Comparison of ENCODE assay signal across 9 cellular contexts in the genomic region with DNA sequence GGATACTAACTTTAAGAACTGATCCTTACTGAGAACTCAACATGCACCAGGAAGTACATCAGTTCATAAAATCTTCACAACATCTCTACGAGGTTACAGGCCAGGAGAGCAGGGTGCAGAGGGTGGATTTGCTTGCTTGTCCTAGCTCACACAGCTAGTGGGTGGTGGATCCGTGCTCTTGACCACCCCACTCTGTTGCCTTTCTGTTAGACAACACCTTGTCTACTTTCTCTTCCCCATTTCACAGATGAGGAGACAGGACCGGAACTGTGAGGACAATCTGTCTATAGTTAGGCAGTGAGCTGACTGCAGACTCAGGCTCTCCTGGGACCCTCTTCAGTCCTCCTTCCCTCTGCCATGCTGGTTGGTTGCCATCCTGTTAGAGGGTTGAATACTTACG.
A peak's percentile ranks its signal among the peaks of the same experiment; 100 is the strongest.
DNase-seq lines count a peak whose midpoint lies in the region; ATAC-seq lines count a peak whose summit lies in the region.
"Had no signal": no experiment of that assay in that cellular context is flagged by ENCODE, and none has a peak within 500 bp of the region (broad histone marks: within the 10 kb centered on the region; RNA-seq: fewer than 3 reads in every experiment).

No MANE protein-coding gene starts in this region.

- peak overlapping the region; percentile 93 for H3K27ac Mint-ChIP-seq in memory B cell
- H3K27ac Mint-ChIP-seq in activated naive CD4-positive, alpha-beta T cell treated with anti-CD3 and anti-CD28 coated beads, Interleukin-2, amount 50 U/mL, for 72 hours: no peak overlapping the region

- H3K27me3 Mint-ChIP-seq in memory B cell: no peaks in the 10 kb centered on the region

- peaks cover 45% of the 10 kb centered on the region for H3K4me1 Mint-ChIP-seq in memory B cell

- H3K36me3 Mint-ChIP-seq in memory B cell: no peaks in the 10 kb centered on the region
- no peaks in the 10 kb centered on the region for H3K36me3 Mint-ChIP-seq in activated naive CD4-positive, alpha-beta T cell treated with anti-CD3 and anti-CD28 coated beads, Interleukin-2, amount 50 U/mL, for 72 hours

- H3K4me3 Mint-ChIP-seq in memory B cell: peak overlapping the region; percentile 68

- DNase-seq in memory B cell (ENCODE audit: low spot score in 2 of 2) (peak; percentile 65 to 70), NCI-H1105 (lab: John Stamatoyannopoulos, UW) (no peak), NCI-H1417 treated with DMSO at 0.1 percent for 48 hours (lab: John Stamatoyannopoulos, UW) (no peak)
- no peak for DNase-seq in activated naive CD4-positive, alpha-beta T cell treated with anti-CD3 and anti-CD28 coated beads, Interleukin-2, amount 50 U/mL, for 72 hours (ENCODE audit: low spot score in 2 of 2)
- no peak for DNase-seq in activated CD8-positive, alpha-beta memory T cell treated with anti-CD3 and anti-CD28 coated beads, Interleukin-2, amount 50 U/mL, for 48 hours

- ATAC-seq in GM18498 (IDR thresholded peaks at IDR 0.05; ENCODE audit: unreplicated experiment) (peak; percentile 89), GM21576 (IDR thresholded peaks at IDR 0.05; ENCODE audit: unreplicated experiment) (peak; percentile 84), HG03460 (IDR thresholded peaks at IDR 0.05; ENCODE audit: unreplicated experiment) (peak; percentile 91), memory B cell (ENCODE audit: low read depth) (peak; percentile 86)
- ATAC-seq in activated naive CD4-positive, alpha-beta T cell treated with anti-CD3 and anti-CD28 coated beads, Interleukin-2, amount 50 U/mL, for 72 hours: no peak
- ATAC-seq: K562 had no signal

- no peaks in the 10 kb centered on the region for H3K9me3 Mint-ChIP-seq in memory B cell
- no peaks in the 10 kb centered on the region for H3K9me3 Mint-ChIP-seq in activated naive CD4-positive, alpha-beta T cell treated with anti-CD3 and anti-CD28 coated beads, Interleukin-2, amount 50 U/mL, for 72 hours

Comparison
In these comparisons a context has a peak if more than half of its experiments do, and no peak if none do; other contexts are left out.
1. ATAC-seq: peak in GM18498 (single experiment), GM21576 (single experiment), HG03460 (single experiment) and memory B cell (single experiment); none in activated naive CD4-positive, alpha-beta T cell treated with anti-CD3 and anti-CD28 coated beads, Interleukin-2, amount 50 U/mL, for 72 hours (0 of 2).
2. DNase-seq: peak in memory B cell (2 of 2); none in NCI-H1105 (single experiment), NCI-H1417 treated with DMSO at 0.1 percent for 48 hours (single experiment), activated naive CD4-positive, alpha-beta T cell treated with anti-CD3 and anti-CD28 coated beads, Interleukin-2, amount 50 U/mL, for 72 hours (0 of 2) and activated CD8-positive, alpha-beta memory T cell treated with anti-CD3 and anti-CD28 coated beads, Interleukin-2, amount 50 U/mL, for 48 hours (single experiment).